10 cellular contexts compared by ENCODE assay signal in genomic region chr19:21256722-21257121, GRCh38.
A peak's percentile ranks its signal among the peaks of the same experiment; 100 is the strongest.
DNase-seq lines count a peak whose midpoint lies in the region; ATAC-seq and TF ChIP-seq lines count a peak whose summit lies in the region.
"Had no signal": no experiment of that assay in that cellular context is flagged by ENCODE, and none has a peak within 500 bp of the region (broad histone marks: within the 10 kb centered on the region; RNA-seq: fewer than 3 reads in every experiment).

No MANE protein-coding gene starts in this region.

- no peak overlapping the region for H3K4me3 ChIP-seq in heart right ventricle
- no peak overlapping the region for H3K4me3 ChIP-seq in OCI-LY7 (ENCODE audit: low read depth, low read length, poor library complexity, severe bottlenecking)
- H3K4me3 ChIP-seq in fibroblast of mammary gland (ENCODE audit: control insufficient read depth, low read depth, low read length): no peak overlapping the region
- H3K4me3 ChIP-seq in upper lobe of right lung: no peak overlapping the region

- H3K27ac ChIP-seq in heart right ventricle (no peak overlapping the region), OCI-LY7 (ENCODE audit: low read depth, low read length, poor library complexity, severe bottlenecking) (no peak overlapping the region), upper lobe of right lung (no peak overlapping the region)

- intact Hi-C loops in heart right ventricle (cut with DNase I): no loop called here
- intact Hi-C loops in left cardiac atrium (cut with DNase I): no loop called here
- intact Hi-C loops in OCI-LY7 (cut with micrococcal nuclease; ENCODE audit: unreplicated experiment): no loop called here
- intact Hi-C loops in upper lobe of right lung (cut with DNase I): no loop called here

- DNase-seq in heart right ventricle (no peak), left cardiac atrium (no peak), OCI-LY7 (ENCODE audit: low spot score) (peak; percentile 43), fibroblast of mammary gland (ENCODE audit: low read depth) (peak; percentile 12), upper lobe of right lung (no peak), H4 (ENCODE audit: low spot score) (no peak)
- DNase-seq: CD8-positive, alpha-beta T cell; Right ventricle myocardium superior had no signal

- H3K4me2 ChIP-seq in OCI-LY7 (ENCODE audit: low read length): no peak overlapping the region

- peaks cover 0 to 4% (median 0%) of the 10 kb centered on the region in 11 donors for H3K9me3 ChIP-seq in heart right ventricle
- H3K9me3 ChIP-seq in OCI-LY7 (ENCODE audit: low read length): no peaks in the 10 kb centered on the region
- no peaks in the 10 kb centered on the region for H3K9me3 ChIP-seq in upper lobe of right lung

- BruUV-seq in OCI-LY7 (replicated peaks; lab: Mats Ljungman, UMichigan): no TSS peak

- H2AFZ ChIP-seq in OCI-LY7 (ENCODE audit: low read length): no peak overlapping the region

- H3K79me2 ChIP-seq in OCI-LY7 (ENCODE audit: insufficient read depth, low read depth, low read length): no peaks in the 10 kb centered on the region

- TF ChIP-seq CTCF in heart right ventricle (IDR thresholded peaks at IDR 0.05) (peak in 5 of 9 donors; percentile 20 to 42 (median 31)), OCI-LY7 (conservative IDR thresholded peaks at IDR 0.05; ENCODE audit: low read length) (peak; percentile 56), fibroblast of mammary gland (conservative IDR thresholded peaks at IDR 0.05; ENCODE audit: control insufficient read depth, insufficient read depth, low read depth, low read length) (peak; percentile 8), upper lobe of right lung (IDR thresholded peaks at IDR 0.05) (peak; percentile 20)

- H3K4me1 ChIP-seq in heart right ventricle (no peaks in the 10 kb centered on the region), OCI-LY7 (ENCODE audit: insufficient read depth, low read length, poor library complexity, severe bottlenecking) (no peaks in the 10 kb centered on the region), upper lobe of right lung (no peaks in the 10 kb centered on the region)

- WGBS in heart right ventricle, 2 donors: 29 to 68% methylated on average over 1 of the region's 1 CpG

- no peaks in the 10 kb centered on the region for H3K9me2 ChIP-seq in OCI-LY7 (ENCODE audit: insufficient read depth, low read length)

- no peaks in the 10 kb centered on the region for H3K36me3 ChIP-seq in heart right ventricle
- H3K36me3 ChIP-seq in OCI-LY7 (ENCODE audit: insufficient read depth, low read length): no peaks in the 10 kb centered on the region
- no peaks in the 10 kb centered on the region for H3K36me3 ChIP-seq in upper lobe of right lung

- ATAC-seq in heart right ventricle: no peak
- ATAC-seq in left cardiac atrium: no peak
- peak; percentile 25 for ATAC-seq in upper lobe of right lung
- ATAC-seq in HG03342 (IDR thresholded peaks at IDR 0.05; ENCODE audit: unreplicated experiment): no peak
- ATAC-seq in GM18909 (IDR thresholded peaks at IDR 0.05; ENCODE audit: poor library complexity, unreplicated experiment): no peak
- ATAC-seq: CD8-positive, alpha-beta T cell had no signal

- CTCF ChIA-PET in OCI-LY7 (lab: Charles Lee; ENCODE audit: unreplicated experiment): no interaction called here

- H4K20me1 ChIP-seq in OCI-LY7 (ENCODE audit: insufficient read depth, low read length): no peaks in the 10 kb centered on the region

- POLR2A ChIA-PET in OCI-LY7 (lab: Charles Lee): no interaction called here

- H3K27me3 ChIP-seq in heart right ventricle (no peaks in the 10 kb centered on the region), upper lobe of right lung (no peaks in the 10 kb centered on the region)

Comparison
In these comparisons a context has a peak if more than half of its experiments do, and no peak if none do; other contexts are left out.
1. DNase-seq: peak in OCI-LY7 (single experiment) and fibroblast of mammary gland (single experiment); none in heart right ventricle (0 of 2), left cardiac atrium (single experiment), upper lobe of right lung (single experiment) and H4 (single experiment).
2. Peak in every context shown above with its lines, with median percentiles within 50 percentile points of each other: CTCF ChIP-seq.